ENCODE assay signal across 8 cellular contexts in genomic region chr22:25172153-25172552, GRCh38. TPM values are rescaled to one million over a fixed set of nuclear protein-coding genes. Genes with fewer than 3 reads are reported as not detected.
DNase-seq lines count a peak whose midpoint lies in the region; ATAC-seq, FAIRE-seq and TF ChIP-seq lines count a peak whose summit lies in the region.

No MANE protein-coding gene starts in this region.

- intact Hi-C loops in psoas muscle (cut with DNase I), result loop anchor here in 1 of 2 donors (1.0 kb wide), 1 partner anchor 61 kb away; no protein-coding TSS in a partner anchor

- 45 to 60% (median 52%) methylated on average over 5 of the region's 5 CpGs for WGBS in psoas muscle, 3 donors

- CTCF ChIA-PET in RWPE1 (lab: Yijun Ruan, JAX), result interaction anchor here (0.6 to 0.7 kb wide), 3 partner anchors 62 to 567 kb away, joined by 3 to 6 read pairs (median 4); no protein-coding TSS in a partner anchor

- POLR2A ChIA-PET in RWPE1 (lab: Yijun Ruan, JAX; ENCODE audit: low non-redundant PET), result no interaction called here

- TF ChIP-seq CTCF in GM10266 (IDR thresholded peaks at IDR 0.05; ENCODE audit: control insufficient read depth, insufficient read depth, low read depth, missing control alignments), result peak; percentile 45
- TF ChIP-seq CTCF in RWPE1 (conservative IDR thresholded peaks at IDR 0.05; ENCODE audit: low read depth), result no peak
- TF ChIP-seq CTCF in bronchial epithelial cell (IDR thresholded peaks at IDR 0.05; ENCODE audit: insufficient read depth, low read length, severe bottlenecking), result peak; percentile 79
- TF ChIP-seq CTCF in psoas muscle (IDR thresholded peaks at IDR 0.05), result peak; percentile 64

- H3K27me3 ChIP-seq in bronchial epithelial cell (ENCODE audit: control insufficient read depth, insufficient read depth, low read length), result no peaks in the 10 kb centered on the region
- no peaks in the 10 kb centered on the region for H3K27me3 ChIP-seq in psoas muscle (ENCODE audit: insufficient read depth in 3 of 3, low read length in 2 of 3)

- peak; percentile 81 for FAIRE-seq in bronchial epithelial cell (lab: Jason Lieb, UNC)

- H3K27ac ChIP-seq in RWPE1 (peak overlapping the region; percentile 37), psoas muscle (no peak overlapping the region)

- ATAC-seq in psoas muscle, result peak in 3 of 4 donors; percentile 82 to 90 (median 83)
- no peak for ATAC-seq in HG03025 (IDR thresholded peaks at IDR 0.05; ENCODE audit: low FRiP score, unreplicated experiment)
- no peak for ATAC-seq in GM21381 (IDR thresholded peaks at IDR 0.05; ENCODE audit: unreplicated experiment)
- no peak for ATAC-seq in HG03159 (IDR thresholded peaks at IDR 0.05; ENCODE audit: unreplicated experiment)

- no peak for DNase-seq in GM10266 (ENCODE audit: extremely low spot score)
- DNase-seq in RWPE1 (ENCODE audit: low spot score), result no peak
- peak; percentile 13 for DNase-seq in bronchial epithelial cell (ENCODE audit: low read depth)
- peak in 1 of 2 donors; percentile 46 for DNase-seq in psoas muscle
- DNase-seq in iPS-NIHi11 (ENCODE audit: low spot score), result no peak

- H3K9me3 ChIP-seq in psoas muscle, result no peaks in the 10 kb centered on the region

- H3K4me3 ChIP-seq in bronchial epithelial cell (ENCODE audit: low read depth, low read length) (no peak overlapping the region), psoas muscle (no peak overlapping the region)

- no peaks in the 10 kb centered on the region for H3K4me1 ChIP-seq in psoas muscle

- peaks cover 12% of the 10 kb centered on the region for H3K36me3 ChIP-seq in bronchial epithelial cell (ENCODE audit: control insufficient read depth, insufficient read depth, low read length)
- peaks cover 0 to 45% of the 10 kb centered on the region in 2 donors for H3K36me3 ChIP-seq in psoas muscle (ENCODE audit: insufficient read depth in 1 of 2, low read depth in 1 of 2)

RNA-seq across cellular contexts. Expression of gene CRYBB3, which starts 27.5 kb away (rescaled TPM):
- total RNA-seq in bronchial epithelial cell (not detected in 2 replicates), psoas muscle (under 1 TPM in 2 of 4 donors, not detected in 2; 0.38 to 0.68 TPM)
- under 1 TPM in 2 of 3 donors, not detected in 1; 0.07 to 0.22 TPM for polyA plus RNA-seq in psoas muscle

RNA-seq across cellular contexts. Expression of gene CRYBB2, which starts 47.3 kb away (rescaled TPM):
- not detected in 2 replicates for total RNA-seq in bronchial epithelial cell
- total RNA-seq in psoas muscle, result not detected
- under 1 TPM in 1 of 3 donors, not detected in 2; 0.04 TPM for polyA plus RNA-seq in psoas muscle

Comparison
In these comparisons a context has a peak if more than half of its experiments do, and no peak if none do; other contexts are left out.
1. ATAC-seq: peak in psoas muscle (3 of 4); none in HG03025 (single experiment), GM21381 (single experiment) and HG03159 (single experiment).